7 cellular contexts compared by ENCODE assay signal in genomic region chr12:105602312-105602711, GRCh38.
DNase-seq lines count a peak whose midpoint lies in the region; ATAC-seq and TF ChIP-seq lines count a peak whose summit lies in the region.
"Not testable (repeated sequence)": the region's sequence is repeated elsewhere in the genome, so short reads cannot be mapped to it uniquely, and the experiment has no call there.

No MANE protein-coding gene starts in this region.

- H3K27ac ChIP-seq in OCI-LY3 (ENCODE audit: low read length) = not testable (repeated sequence)
- H3K27ac ChIP-seq in ascending aorta = peak overlapping the region; percentile 45 to 63

- peaks cover 12% of the 10 kb centered on the region for H3K4me1 ChIP-seq in OCI-LY3 (ENCODE audit: low read length)
- H3K4me1 ChIP-seq in ascending aorta = not testable (repeated sequence)

- intact Hi-C loops in activated CD8-positive, alpha-beta T cell treated with anti-CD3 and anti-CD28 coated beads for 36 hours (cut with micrococcal nuclease); ascending aorta (cut with DNase I): not testable (repeated sequence)

- POLR2A ChIA-PET in activated CD8-positive, alpha-beta T cell treated with anti-CD3 and anti-CD28 coated beads for 36 hours (lab: Charles Lee) = not testable (repeated sequence)

- H3K4me3 ChIP-seq in OCI-LY3 (ENCODE audit: low read length); ascending aorta: not testable (repeated sequence)

- H3K4me2 ChIP-seq in OCI-LY3 (ENCODE audit: low read length) = peak overlapping the region; percentile 33; the same call in 1 of the 2 replicates

- CTCF ChIA-PET in activated CD8-positive, alpha-beta T cell treated with anti-CD3 and anti-CD28 coated beads for 36 hours (lab: Charles Lee) = interaction anchor here (0.8 kb wide), 1 partner anchor 10 kb away, joined by 3 read pairs; no protein-coding TSS in a partner anchor

- not testable (repeated sequence) for H3K9me3 Mint-ChIP-seq in activated CD8-positive, alpha-beta T cell treated with anti-CD3 and anti-CD28 coated beads for 36 hours; stimulated activated naive CD8-positive, alpha-beta T cell treated with anti-CD3 and anti-CD28 coated beads, Interleukin-15, amount 100 ng/mL, for 72 hours

- H3K9ac ChIP-seq in OCI-LY3 (ENCODE audit: low read length) = not testable (repeated sequence)

- ATAC-seq in activated CD8-positive, alpha-beta T cell treated with anti-CD3 and anti-CD28 coated beads for 36 hours = not testable (repeated sequence)
- ATAC-seq in stimulated activated naive CD8-positive, alpha-beta T cell treated with anti-CD3 and anti-CD28 coated beads, Interleukin-15, amount 100 ng/mL, for 72 hours = peak; percentile 74

- not testable (repeated sequence) for H3K36me3 ChIP-seq in OCI-LY3 (replicated peaks; ENCODE audit: low read depth, low read length); ascending aorta

- TF ChIP-seq CTCF in OCI-LY3 (IDR thresholded peaks at IDR 0.05; ENCODE audit: low read depth, low read length); activated CD8-positive, alpha-beta T cell treated with anti-CD3 and anti-CD28 coated beads for 36 hours (IDR thresholded peaks at IDR 0.05); ascending aorta (IDR thresholded peaks at IDR 0.05): not testable (repeated sequence)

- H3K27ac Mint-ChIP-seq in activated CD8-positive, alpha-beta T cell treated with anti-CD3 and anti-CD28 coated beads for 36 hours; stimulated activated naive CD8-positive, alpha-beta T cell treated with anti-CD3 and anti-CD28 coated beads, Interleukin-15, amount 100 ng/mL, for 72 hours: not testable (repeated sequence)

- DNase-seq in Daoy (ENCODE audit: low read depth) (peak; percentile 16), glomerular visceral epithelial cell (ENCODE audit: extremely low spot score) (peak; percentile 5)
- DNase-seq in activated CD8-positive, alpha-beta T cell treated with anti-CD3 and anti-CD28 coated beads for 36 hours = peak; percentile 24
- DNase-seq in ascending aorta (ENCODE audit: low spot score in 2 of 2); stimulated activated naive CD8-positive, alpha-beta T cell treated with anti-CD3 and anti-CD28 coated beads, Interleukin-15, amount 100 ng/mL, for 72 hours: not testable (repeated sequence)
- peak; percentile 4 for DNase-seq in stimulated activated CD4-positive, alpha-beta T cell treated with anti-CD3 and anti-CD28 coated beads, Interleukin-15, amount 100 ng/mL, for 24 hours

- H3K27me3 Mint-ChIP-seq in activated CD8-positive, alpha-beta T cell treated with anti-CD3 and anti-CD28 coated beads for 36 hours; stimulated activated naive CD8-positive, alpha-beta T cell treated with anti-CD3 and anti-CD28 coated beads, Interleukin-15, amount 100 ng/mL, for 72 hours: not testable (repeated sequence)

- H3K36me3 Mint-ChIP-seq in activated CD8-positive, alpha-beta T cell treated with anti-CD3 and anti-CD28 coated beads for 36 hours (ENCODE audit: low read depth) = not testable (repeated sequence)

- not testable (repeated sequence) for H3K4me3 Mint-ChIP-seq in activated CD8-positive, alpha-beta T cell treated with anti-CD3 and anti-CD28 coated beads for 36 hours; stimulated activated naive CD8-positive, alpha-beta T cell treated with anti-CD3 and anti-CD28 coated beads, Interleukin-15, amount 100 ng/mL, for 72 hours

- not testable (repeated sequence) for H3K4me1 Mint-ChIP-seq in activated CD8-positive, alpha-beta T cell treated with anti-CD3 and anti-CD28 coated beads for 36 hours (ENCODE audit: low read depth); stimulated activated naive CD8-positive, alpha-beta T cell treated with anti-CD3 and anti-CD28 coated beads, Interleukin-15, amount 100 ng/mL, for 72 hours

- H2AFZ ChIP-seq in OCI-LY3 (ENCODE audit: low read depth, low read length) = not testable (repeated sequence)

- not testable (repeated sequence) for H3K79me2 ChIP-seq in OCI-LY3 (ENCODE audit: low read length)

- not testable (repeated sequence) for H3K27me3 ChIP-seq in OCI-LY3 (ENCODE audit: low read depth, low read length); ascending aorta

- H3K9me3 ChIP-seq in OCI-LY3 (ENCODE audit: insufficient read depth, low read length); ascending aorta: not testable (repeated sequence)

- not testable (repeated sequence) for H4K20me1 ChIP-seq in OCI-LY3 (ENCODE audit: insufficient read depth, low read length)
